Comparison of ENCODE assay signal across 16 cellular contexts in the genomic region with DNA sequence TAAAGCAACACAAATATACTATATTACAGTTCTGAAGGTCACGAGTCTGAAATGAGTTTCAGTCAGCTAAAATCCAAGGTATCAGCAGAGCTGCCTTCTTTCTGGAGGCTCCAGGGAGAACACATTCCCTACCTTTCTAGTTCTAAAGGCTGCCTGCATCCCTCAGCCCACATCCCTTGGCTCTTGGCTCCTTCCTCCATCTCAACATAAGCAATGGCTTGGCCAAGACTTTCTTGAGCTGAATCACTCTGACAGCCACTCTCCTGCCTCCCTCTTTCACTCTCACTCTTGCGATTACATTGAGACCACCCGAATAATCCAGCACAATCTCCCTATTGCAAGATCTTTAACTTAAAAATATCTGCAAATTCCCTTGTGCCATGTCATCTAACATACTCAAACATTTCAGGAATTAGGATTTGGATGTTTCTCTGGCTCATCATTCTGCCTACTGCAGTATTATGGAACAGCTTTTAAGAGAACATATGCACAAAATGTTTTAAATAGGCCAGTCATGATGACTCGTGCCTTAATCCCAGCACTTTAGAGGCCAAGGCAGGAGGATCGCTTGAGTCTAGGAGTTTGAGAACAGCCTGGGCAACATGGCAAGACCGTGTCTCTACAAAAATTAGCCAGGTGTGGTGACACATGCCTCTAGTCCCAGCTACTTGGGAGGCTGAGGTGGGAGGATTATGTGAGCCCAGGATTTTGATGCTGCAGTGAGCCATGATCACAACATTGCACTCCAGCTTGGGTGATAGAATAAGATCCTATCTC.
DNase-seq lines count a peak whose midpoint lies in the region; ATAC-seq and TF ChIP-seq lines count a peak whose summit lies in the region.
"Had no signal": no experiment of that assay in that cellular context is flagged by ENCODE, and none has a peak within 500 bp of the region (broad histone marks: within the 10 kb centered on the region; RNA-seq: fewer than 3 reads in every experiment).

No MANE protein-coding gene starts in this region.

- no peak for TF ChIP-seq EP300 in neural cell (conservative IDR thresholded peaks at IDR 0.05; ENCODE audit: poor library complexity, severe bottlenecking)

- peaks cover 7% of the 10 kb centered on the region for H3F3A ChIP-seq in neural cell (ENCODE audit: insufficient read depth, low read length, poor library complexity, severe bottlenecking)

- H3K9me3 Mint-ChIP-seq in activated CD4-positive, alpha-beta T cell treated with anti-CD3 and anti-CD28 coated beads, Interleukin-2, amount 10 ng/mL, durations not matched to agents 24 days and 14 days: no peaks in the 10 kb centered on the region

- H3K79me2 ChIP-seq in neural cell (replicated peaks; ENCODE audit: insufficient read depth, low read length): no peaks in the 10 kb centered on the region

- no peaks in the 10 kb centered on the region for H3K4me1 ChIP-seq in Panc1 (ENCODE audit: control insufficient read depth, insufficient read depth, low read length)
- H3K4me1 ChIP-seq: tibial nerve had no signal

- H3K36me3 ChIP-seq in Panc1 (ENCODE audit: control insufficient read depth, insufficient read depth, low read length): no peaks in the 10 kb centered on the region
- H3K36me3 ChIP-seq in neural cell (ENCODE audit: insufficient read depth, low read length): no peaks in the 10 kb centered on the region
- H3K36me3 ChIP-seq: tibial nerve had no signal

- no peak overlapping the region for H2AFZ ChIP-seq in neural cell (ENCODE audit: low read depth, low read length)

- no peak overlapping the region for H3K27ac Mint-ChIP-seq in activated CD4-positive, alpha-beta T cell treated with anti-CD3 and anti-CD28 coated beads, Interleukin-2, amount 10 ng/mL, durations not matched to agents 24 days and 14 days

- H4K20me1 ChIP-seq in neural cell (ENCODE audit: insufficient read depth): no peaks in the 10 kb centered on the region

- BruUV-seq in Panc1 (replicated peaks; lab: Mats Ljungman, UMichigan): no TSS peak

- ATAC-seq in Panc1: peak; percentile 71
- ATAC-seq: left cardiac atrium had no signal

- H3K4me3 Mint-ChIP-seq in activated CD4-positive, alpha-beta T cell treated with anti-CD3 and anti-CD28 coated beads, Interleukin-2, amount 10 ng/mL, durations not matched to agents 24 days and 14 days: no peak overlapping the region

- H3K27me3 Mint-ChIP-seq in activated CD4-positive, alpha-beta T cell treated with anti-CD3 and anti-CD28 coated beads, Interleukin-2, amount 10 ng/mL, durations not matched to agents 24 days and 14 days: no peaks in the 10 kb centered on the region

- H3K27ac ChIP-seq in Panc1 (ENCODE audit: low read length): no peak overlapping the region
- peak overlapping the region; percentile 43 for H3K27ac ChIP-seq in neural cell (ENCODE audit: low read length)
- H3K27ac ChIP-seq: tibial nerve had no signal

- H3K27me3 ChIP-seq in Panc1 (ENCODE audit: control insufficient read depth, insufficient read depth, low read length) (no peaks in the 10 kb centered on the region), neural cell (ENCODE audit: insufficient read depth, low read depth, low read length) (no peaks in the 10 kb centered on the region)
- H3K27me3 ChIP-seq: tibial nerve had no signal

- H3K36me3 Mint-ChIP-seq in activated CD4-positive, alpha-beta T cell treated with anti-CD3 and anti-CD28 coated beads, Interleukin-2, amount 10 ng/mL, durations not matched to agents 24 days and 14 days (ENCODE audit: low read depth): no peaks in the 10 kb centered on the region

- intact Hi-C loops in activated CD4-positive, alpha-beta T cell treated with anti-CD3 and anti-CD28 coated beads, Interleukin-2, amount 10 ng/mL, durations not matched to agents 24 days and 14 days (cut with micrococcal nuclease): no loop called here
- intact Hi-C loops in Panc1 (cut with micrococcal nuclease; ENCODE audit: unreplicated experiment): no loop called here

- in situ Hi-C loops in KBM-7 (cut with MboI; ENCODE audit: low pct_unique_long_range_greater_than_20kb, low sequenced_read_pairs): no loop called here
- in situ Hi-C loops in Panc1 (cut with HindIII; ENCODE audit: low pct_unique_long_range_greater_than_20kb, low sequenced_read_pairs): no loop called here

- TF ChIP-seq RAD21 in neural cell (conservative IDR thresholded peaks at IDR 0.05): no peak

- no peaks in the 10 kb centered on the region for H3K9me2 ChIP-seq in neural cell (ENCODE audit: insufficient read depth, low read length)
- H3K9me2 ChIP-seq: SK-N-SH had no signal

- no peaks in the 10 kb centered on the region for H3K4me1 Mint-ChIP-seq in activated CD4-positive, alpha-beta T cell treated with anti-CD3 and anti-CD28 coated beads, Interleukin-2, amount 10 ng/mL, durations not matched to agents 24 days and 14 days

- H3K9me3 ChIP-seq in Panc1 (ENCODE audit: control insufficient read depth, insufficient read depth, low read depth, low read length): no peaks in the 10 kb centered on the region
- no peaks in the 10 kb centered on the region for H3K9me3 ChIP-seq in neural cell (ENCODE audit: low read length)
- H3K9me3 ChIP-seq: tibial nerve had no signal

- TF ChIP-seq CTCF in Panc1 (IDR thresholded peaks at IDR 0.05) (no peak), neural cell (IDR thresholded peaks at IDR 0.05; ENCODE audit: poor library complexity, severe bottlenecking) (no peak)

- no peak overlapping the region for H3K9ac ChIP-seq in neural cell (ENCODE audit: low read length)
- H3K9ac ChIP-seq: SK-N-SH had no signal

- POLR2A ChIA-PET in Panc1 (lab: Charles Lee): no interaction called here

- H3K4me2 ChIP-seq in neural cell (ENCODE audit: low read length): no peak overlapping the region
- H3K4me2 ChIP-seq: SK-N-SH had no signal

- no peak overlapping the region for H3K4me3 ChIP-seq in Panc1 (ENCODE audit: low read depth in 2 of 2, low read length in 2 of 2)
- peak overlapping the region; percentile 2 for H3K4me3 ChIP-seq in neural cell (ENCODE audit: low read length)
- H3K4me3 ChIP-seq: tibial nerve had no signal

- peak; percentile 70 for DNase-seq in activated CD4-positive, alpha-beta T cell treated with anti-CD3 and anti-CD28 coated beads, Interleukin-2, amount 10 ng/mL, durations not matched to agents 24 days and 14 days
- DNase-seq in activated CD4-positive, alpha-beta T cell treated with anti-CD3 and anti-CD28 coated beads for 1 hour: no peak
- DNase-seq in KBM-7: peak; percentile 40
- no peak for DNase-seq in Panc1 (ENCODE audit: low read depth, low spot score)
- no peak for DNase-seq in COLO829 (ENCODE audit: low spot score)
- DNase-seq in OCI-M2 (lab: John Stamatoyannopoulos, UW; ENCODE audit: unreplicated experiment): no peak
- no peak for DNase-seq in NCI-H524 (lab: John Stamatoyannopoulos, UW)
- DNase-seq: DMS79, left cardiac atrium, NCI-H146, NCI-H226, nucleus accumbens, SK-N-SH, T1000 had no signal

- CTCF ChIA-PET in Panc1 (lab: Charles Lee): no interaction called here

TF ChIP-seq in neural cell, 6 proteins besides CTCF, POLR2A, EP300 and RAD21:
- TF ChIP-seq POLR2AphosphoS5 (IDR thresholded peaks at IDR 0.05) (no peak), EZH2 (IDR thresholded peaks at IDR 0.05; ENCODE audit: borderline replicate concordance, insufficient read depth, low read length, poor library complexity, severe bottlenecking) (no peak), TAF1 (IDR thresholded peaks at IDR 0.05; ENCODE audit: low read depth) (no peak), SMC3 (conservative IDR thresholded peaks at IDR 0.05; ENCODE audit: poor library complexity) (no peak), MXI1 (conservative IDR thresholded peaks at IDR 0.05; ENCODE audit: poor library complexity, severe bottlenecking) (no peak)
- TF ChIP-seq, protein P1, sequence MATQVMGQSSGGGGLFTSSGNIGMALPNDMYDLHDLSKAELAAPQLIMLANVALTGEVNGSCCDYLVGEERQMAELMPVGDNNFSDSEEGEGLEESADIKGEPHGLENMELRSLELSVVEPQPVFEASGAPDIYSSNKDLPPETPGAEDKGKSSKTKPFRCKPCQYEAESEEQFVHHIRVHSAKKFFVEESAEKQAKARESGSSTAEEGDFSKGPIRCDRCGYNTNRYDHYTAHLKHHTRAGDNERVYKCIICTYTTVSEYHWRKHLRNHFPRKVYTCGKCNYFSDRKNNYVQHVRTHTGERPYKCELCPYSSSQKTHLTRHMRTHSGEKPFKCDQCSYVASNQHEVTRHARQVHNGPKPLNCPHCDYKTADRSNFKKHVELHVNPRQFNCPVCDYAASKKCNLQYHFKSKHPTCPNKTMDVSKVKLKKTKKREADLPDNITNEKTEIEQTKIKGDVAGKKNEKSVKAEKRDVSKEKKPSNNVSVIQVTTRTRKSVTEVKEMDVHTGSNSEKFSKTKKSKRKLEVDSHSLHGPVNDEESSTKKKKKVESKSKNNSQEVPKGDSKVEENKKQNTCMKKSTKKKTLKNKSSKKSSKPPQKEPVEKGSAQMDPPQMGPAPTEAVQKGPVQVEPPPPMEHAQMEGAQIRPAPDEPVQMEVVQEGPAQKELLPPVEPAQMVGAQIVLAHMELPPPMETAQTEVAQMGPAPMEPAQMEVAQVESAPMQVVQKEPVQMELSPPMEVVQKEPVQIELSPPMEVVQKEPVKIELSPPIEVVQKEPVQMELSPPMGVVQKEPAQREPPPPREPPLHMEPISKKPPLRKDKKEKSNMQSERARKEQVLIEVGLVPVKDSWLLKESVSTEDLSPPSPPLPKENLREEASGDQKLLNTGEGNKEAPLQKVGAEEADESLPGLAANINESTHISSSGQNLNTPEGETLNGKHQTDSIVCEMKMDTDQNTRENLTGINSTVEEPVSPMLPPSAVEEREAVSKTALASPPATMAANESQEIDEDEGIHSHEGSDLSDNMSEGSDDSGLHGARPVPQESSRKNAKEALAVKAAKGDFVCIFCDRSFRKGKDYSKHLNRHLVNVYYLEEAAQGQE (IDR thresholded peaks at IDR 0.05; ENCODE audit: borderline replicate concordance): no peak

Comparison
In these comparisons a context has a peak if more than half of its experiments do, and no peak if none do; other contexts are left out.
1. DNase-seq: peak in activated CD4-positive, alpha-beta T cell treated with anti-CD3 and anti-CD28 coated beads, Interleukin-2, amount 10 ng/mL, durations not matched to agents 24 days and 14 days (single experiment) and KBM-7 (single experiment); none in activated CD4-positive, alpha-beta T cell treated with anti-CD3 and anti-CD28 coated beads for 1 hour (single experiment), Panc1 (single experiment), COLO829 (single experiment), OCI-M2 (single experiment) and NCI-H524 (0 of 2).